In genomic region chr11:47979378-47980092, GRCh38 we compare ENCODE assay signal across 8 cellular contexts. TPM values are rescaled to one million over a fixed set of nuclear protein-coding genes. Genes with fewer than 3 reads are reported as not detected.
A peak's percentile ranks its signal among the peaks of the same experiment; 100 is the strongest.
DNase-seq lines count a peak whose midpoint lies in the region; ATAC-seq and TF ChIP-seq lines count a peak whose summit lies in the region.

No MANE protein-coding gene starts in this region.

- WGBS in GM23248 (ENCODE audit: low coverage in 1 of 2, low lambda C conversion rate in 2 of 2, missing lambda C conversion rate in 2 of 2), 2 experiments = 48 to 52% methylated on average over 18 to 19 of the region's 19 CpGs

- H3K27me3 ChIP-seq in GM23248 (replicated peaks; ENCODE audit: insufficient read depth) (no peaks in the 10 kb centered on the region), OCI-LY1 (ENCODE audit: insufficient read depth, low read length) (no peaks in the 10 kb centered on the region), fibroblast of lung (ENCODE audit: control insufficient read depth, insufficient read depth, low read length) (no peaks in the 10 kb centered on the region), neuron (ENCODE audit: insufficient read depth, low read length) (no peaks in the 10 kb centered on the region)

- H3K9ac ChIP-seq in GM23248 (peak overlapping the region; percentile 80), OCI-LY1 (ENCODE audit: low read length) (peak overlapping the region; percentile 92), fibroblast of lung (ENCODE audit: insufficient read depth, low read length) (peak overlapping the region; percentile 71)

- no peaks in the 10 kb centered on the region for H3K9me2 ChIP-seq in GM23248 (ENCODE audit: insufficient read depth)
- no peaks in the 10 kb centered on the region for H3K9me2 ChIP-seq in OCI-LY1 (ENCODE audit: low read depth, low read length)

- H3K27ac ChIP-seq in GM23248 = no peak overlapping the region
- peak overlapping the region; percentile 27 for H3K27ac ChIP-seq in OCI-LY1 (ENCODE audit: low read depth, low read length, poor library complexity, severe bottlenecking)
- no peak overlapping the region for H3K27ac ChIP-seq in fibroblast of lung (ENCODE audit: insufficient read depth, low read length)

- in situ Hi-C loops in GM23248 (cut with MboI) = loop anchor here (10.0 kb wide), 1 partner anchor 135 kb away; no protein-coding TSS in a partner anchor

- H3K36me3 ChIP-seq in GM23248 (ENCODE audit: low read depth) (no peaks in the 10 kb centered on the region), OCI-LY1 (ENCODE audit: insufficient read depth, low read length) (peaks cover 25% of the 10 kb centered on the region; the same call in 1 of the 2 replicates), fibroblast of lung (ENCODE audit: control insufficient read depth, insufficient read depth, low read length) (no peaks in the 10 kb centered on the region), neuron (ENCODE audit: insufficient read depth, low read length) (no peaks in the 10 kb centered on the region)

- H3K4me1 ChIP-seq in GM23248 (ENCODE audit: insufficient read depth) = peaks cover 37% of the 10 kb centered on the region
- peaks cover 40% of the 10 kb centered on the region for H3K4me1 ChIP-seq in OCI-LY1 (ENCODE audit: insufficient read depth, low read length, severe bottlenecking)
- H3K4me1 ChIP-seq in fibroblast of lung (ENCODE audit: control insufficient read depth, extremely low read depth, insufficient read depth, low read length) = peaks cover 15% of the 10 kb centered on the region
- H3K4me1 ChIP-seq in neuron (ENCODE audit: insufficient read depth, low read length) = peaks cover 15% of the 10 kb centered on the region

- no peaks in the 10 kb centered on the region for H4K20me1 ChIP-seq in GM23248 (ENCODE audit: insufficient read depth)
- H4K20me1 ChIP-seq in OCI-LY1 (ENCODE audit: insufficient read depth, low read length) = no peaks in the 10 kb centered on the region
- H4K20me1 ChIP-seq in fibroblast of lung (ENCODE audit: control insufficient read depth, extremely low read depth, insufficient read depth, low read length) = no peaks in the 10 kb centered on the region

- H2AFZ ChIP-seq in GM23248 (peak overlapping the region; percentile 75), OCI-LY1 (ENCODE audit: low read length) (no peak overlapping the region), fibroblast of lung (ENCODE audit: low read length) (no peak overlapping the region), neuron (ENCODE audit: low read depth, low read length) (no peak overlapping the region)

- H3K4me3 ChIP-seq in GM23248 = peak overlapping the region; percentile 81
- H3K4me3 ChIP-seq in OCI-LY1 (ENCODE audit: low read depth, low read length, poor library complexity, severe bottlenecking) = peak overlapping the region; percentile 83
- peak overlapping the region in 2 of 4 experiments; percentile 24 to 52 for H3K4me3 ChIP-seq in fibroblast of lung (replicated peaks in 1 of 4; ENCODE audit: control extremely low read depth in 1 of 4, insufficient read depth in 1 of 4, low read depth in 3 of 4, low read length in 4 of 4)
- peak overlapping the region; percentile 30 for H3K4me3 ChIP-seq in neuron (ENCODE audit: low read length)

- H3F3A ChIP-seq in GM23248 (ENCODE audit: insufficient read depth) (peaks cover 27% of the 10 kb centered on the region), OCI-LY1 (ENCODE audit: insufficient read depth, low read length) (no peaks in the 10 kb centered on the region)

- no peaks in the 10 kb centered on the region for H3K9me3 ChIP-seq in GM23248 (ENCODE audit: low read depth)
- no peaks in the 10 kb centered on the region for H3K9me3 ChIP-seq in OCI-LY1 (ENCODE audit: low read length)
- no peaks in the 10 kb centered on the region for H3K9me3 ChIP-seq in fibroblast of lung (ENCODE audit: control insufficient read depth, insufficient read depth, low read depth, low read length)
- no peaks in the 10 kb centered on the region for H3K9me3 ChIP-seq in neuron (ENCODE audit: low read length)

- peaks cover 31% of the 10 kb centered on the region for H3K79me2 ChIP-seq in GM23248 (ENCODE audit: insufficient read depth)
- H3K79me2 ChIP-seq in OCI-LY1 (ENCODE audit: insufficient read depth, low read length) = peaks cover 36% of the 10 kb centered on the region
- H3K79me2 ChIP-seq in fibroblast of lung (ENCODE audit: control insufficient read depth, insufficient read depth, low read length) = peaks cover 20% of the 10 kb centered on the region

- peak; percentile 22; the same call in 1 of the 2 replicates for TF ChIP-seq CTCF in OCI-LY1 (IDR thresholded peaks at IDR 0.05; ENCODE audit: low read length)
- no peak for TF ChIP-seq CTCF in fibroblast of lung (conservative IDR thresholded peaks at IDR 0.05 in 1 of 2, IDR thresholded peaks at IDR 0.05 in 1 of 2; ENCODE audit: low read depth in 1 of 2, low read length in 2 of 2)

- H3K4me2 ChIP-seq in GM23248 (ENCODE audit: unreplicated experiment) (no peak overlapping the region), OCI-LY1 (ENCODE audit: low read length) (peak overlapping the region; percentile 61), fibroblast of lung (ENCODE audit: extremely low read depth, insufficient read depth, low read length) (no peak overlapping the region)

- DNase-seq in GM23248 (no peak), fibroblast of lung (ENCODE audit: low read depth in 2 of 2) (no peak), OCI-M1 (lab: John Stamatoyannopoulos, UW) (no peak), KG1 (lab: John Stamatoyannopoulos, UW) (no peak)

- no peak for ATAC-seq in HG02588 (IDR thresholded peaks at IDR 0.05; ENCODE audit: unreplicated experiment)
- ATAC-seq in HG03139 (IDR thresholded peaks at IDR 0.05; ENCODE audit: unreplicated experiment) = no peak

RNA-seq across cellular contexts. Expression of gene PTPRJ, which starts 0.8 kb away (rescaled TPM):
- 9.5 and 10.0 TPM in 2 replicates for total RNA-seq in GM23248 (2014; rRNA removed; shearing (Covaris generic))
- polyA plus RNA-seq in GM23248 (2016; fragmentation: Nextera tagmentation; extraction: Ambion mirVana) = 4.1 and 4.5 TPM in 2 replicates
- total RNA-seq in fibroblast of lung = 3.9 and 5.8 TPM in 2 replicates
- 2.4 and 5.3 TPM in 2 replicates for polyA plus RNA-seq in fibroblast of lung
- 4.0 and 11.5 TPM in 2 replicates for polyA plus RNA-seq in fibroblast of lung (2012)
- 9.1 and 16.5 TPM in 2 replicates for polyA minus RNA-seq in fibroblast of lung (ENCODE audit: low replicate concordance)
